Comparison of ENCODE assay signal across 36 cellular contexts in genomic region chr12:13227191-13227590, GRCh38.
"Had no signal": no experiment of that assay in that cellular context is flagged by ENCODE, and none has a peak within 500 bp of the region (broad histone marks: within the 10 kb centered on the region; RNA-seq: fewer than 3 reads in every experiment).

No MANE protein-coding gene starts in this region.

- ATAC-seq: activated CD4-positive, alpha-beta T cell treated with anti-CD3 and anti-CD28 coated beads for 36 hours; activated CD8-positive, alpha-beta memory T cell treated with anti-CD3 and anti-CD28 coated beads, Interleukin-2, amount 10 ng/mL, durations not matched to agents 7 days and 5 days; activated CD8-positive, alpha-beta T cell treated with anti-CD3 and anti-CD28 coated beads, Interleukin-2, amount 10 ng/mL, durations not matched to agents 7 days and 5 days; activated naive CD4-positive, alpha-beta T cell treated with anti-CD3 and anti-CD28 coated beads, Interleukin-2, amount 50 U/mL, for 72 hours; effector memory CD8-positive, alpha-beta T cell; esophagus mucosa; foreskin keratinocyte; gastrocnemius medialis; heart left ventricle; T-helper 17 cell had no signal

- DNase-seq: activated B cell treated with CpG ODN at 0.5 μM for 24 hours; activated CD4-positive, alpha-beta memory T cell treated with anti-CD3 and anti-CD28 coated beads for 36 hours; activated CD4-positive, alpha-beta T cell treated with anti-CD3 and anti-CD28 coated beads for 36 hours; activated CD4-positive, alpha-beta T cell treated with anti-CD3 and anti-CD28 coated beads, Interleukin-2, amount 10 ng/mL, durations not matched to agents 24 days and 14 days; activated CD4-positive, CD25-positive, alpha-beta regulatory T cell treated with anti-CD3 and anti-CD28 coated beads, Interleukin-2, amount 50 U/mL, for 72 hours; activated CD8-positive, alpha-beta memory T cell treated with anti-CD3 and anti-CD28 coated beads, Interleukin-2, amount 10 ng/mL, durations not matched to agents 7 days and 5 days; activated CD8-positive, alpha-beta memory T cell treated with anti-CD3 and anti-CD28 coated beads, Interleukin-2, amount 50 U/mL, for 4 hours; activated CD8-positive, alpha-beta T cell treated with anti-CD3 and anti-CD28 coated beads, Interleukin-2, amount 10 ng/mL, durations not matched to agents 7 days and 5 days; activated gamma-delta T cell; activated naive CD4-positive, alpha-beta T cell; activated naive CD4-positive, alpha-beta T cell treated with anti-CD3 and anti-CD28 coated beads, Interleukin-2, amount 10 ng/mL, durations not matched to agents 7 days and 5 days; activated naive CD8-positive, alpha-beta T cell treated with anti-CD3 and anti-CD28 coated beads, Interleukin-2, amount 10 ng/mL, durations not matched to agents 7 days and 5 days; activated T-cell treated with anti-CD3 and anti-CD28 coated beads, Interleukin-2, amount 50 U/mL, for 1 hour; activated T-cell treated with anti-CD3 and anti-CD28 coated beads, Interleukin-2, amount 50 U/mL, for 48 hours; amniotic stem cell; anterior cingulate cortex; brain microvascular endothelial cell; dorsolateral prefrontal cortex; effector CD4-positive, alpha-beta T cell; effector memory CD8-positive, alpha-beta T cell; foreskin keratinocyte; gastrocnemius medialis; glutamatergic neuron; heart left ventricle; T-helper 1 cell; T-helper 17 cell; T1000; WERI-Rb-1 had no signal

- H3K36me3 ChIP-seq: brain microvascular endothelial cell, gastrocnemius medialis, heart left ventricle, WERI-Rb-1 had no signal

- H3K4me3 ChIP-seq: coronary artery, dorsolateral prefrontal cortex, gastrocnemius medialis, heart left ventricle had no signal

- H3K9me3 ChIP-seq: gastrocnemius medialis had no signal

- H3K4me1 ChIP-seq: gastrocnemius medialis had no signal

- H3K27ac ChIP-seq: brain microvascular endothelial cell, coronary artery, dorsolateral prefrontal cortex, epithelial cell of prostate, foreskin keratinocyte, gastrocnemius medialis, heart left ventricle, WERI-Rb-1 had no signal

- FAIRE-seq: astrocyte, bronchial epithelial cell, endometrium, endothelial cell of umbilical vein had no signal
